In the genomic region with DNA sequence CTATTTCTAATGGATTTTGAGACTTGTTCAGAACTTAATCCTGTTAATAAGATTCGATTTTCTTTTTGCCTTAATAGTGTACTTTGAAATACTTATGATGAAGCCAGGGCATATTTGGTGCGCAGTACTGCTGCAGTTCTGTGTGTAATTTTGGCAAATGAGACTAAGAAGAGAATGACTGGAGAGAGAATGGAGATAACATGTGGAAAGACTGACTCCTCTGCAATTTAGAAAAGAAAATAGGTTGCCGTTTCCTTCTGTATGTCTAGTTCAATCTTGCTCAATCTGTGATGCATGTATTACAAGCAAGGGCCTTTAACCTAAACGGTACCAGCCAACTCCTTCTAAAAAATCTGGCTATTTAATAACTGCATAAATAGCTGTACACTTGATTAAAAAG, we compare ENCODE assay signal across 24 cellular contexts.
A peak's percentile ranks its signal among the peaks of the same experiment; 100 is the strongest.
DNase-seq lines count a peak whose midpoint lies in the region; ATAC-seq, FAIRE-seq and TF ChIP-seq lines count a peak whose summit lies in the region.
"Had no signal": no experiment of that assay in that cellular context is flagged by ENCODE, and none has a peak within 500 bp of the region (broad histone marks: within the 10 kb centered on the region; RNA-seq: fewer than 3 reads in every experiment).

No MANE protein-coding gene starts in this region.

- no peaks in the 10 kb centered on the region for H3K9me3 ChIP-seq in smooth muscle cell (replicated peaks; ENCODE audit: low read depth)
- H3K9me3 ChIP-seq: BLaER1, Caco-2, HAP-1 had no signal

- no peaks in the 10 kb centered on the region for H3K79me2 ChIP-seq in smooth muscle cell (ENCODE audit: low read depth)

- no peak overlapping the region for H3K4me2 ChIP-seq in smooth muscle cell
- H3K4me2 ChIP-seq: BLaER1 had no signal

- DNase-seq in NCI-H82 treated with DMSO at 0.1 percent for 48 hours (lab: John Stamatoyannopoulos, UW; ENCODE audit: unreplicated experiment) (peak; percentile 33), NCI-H82 (lab: John Stamatoyannopoulos, UW) (no peak), epithelial cell of esophagus (ENCODE audit: low read depth) (peak; percentile 14), fibroblast of peridontal ligament (ENCODE audit: extremely low read depth) (peak; percentile 18), smooth muscle cell (lab: John Stamatoyannopoulos, UW; ENCODE audit: unreplicated experiment) (no peak), HTR-8/SVneo (ENCODE audit: insufficient read length, low spot score) (no peak), GM19238 (ENCODE audit: insufficient read length, low spot score) (no peak)
- DNase-seq: Caco-2; CD4-positive, CD25-positive, alpha-beta regulatory T cell; CD8-positive, alpha-beta T cell; DMS153; DND-41; GOT3; HFFc6 had no signal

- no peak for FAIRE-seq in HTR-8/SVneo (lab: Jason Lieb, UNC)
- FAIRE-seq: A204.1, G401.6, GM12892, GM19239, H54 had no signal

- WGBS in smooth muscle cell (ENCODE audit: low lambda C conversion rate), result 48% methylated on average over 4 of the region's 4 CpGs

- H2AFZ ChIP-seq in smooth muscle cell (ENCODE audit: low read depth), result no peak overlapping the region

- peaks cover 17% of the 10 kb centered on the region for H3F3A ChIP-seq in smooth muscle cell (ENCODE audit: low read depth)

- no peaks in the 10 kb centered on the region for H4K20me1 ChIP-seq in smooth muscle cell (ENCODE audit: low read depth)
- H4K20me1 ChIP-seq: BLaER1 had no signal

- no peak for ATAC-seq in GM21447 (IDR thresholded peaks at IDR 0.05; ENCODE audit: unreplicated experiment)
- ATAC-seq: CD8-positive, alpha-beta T cell had no signal

- H3K4me3 ChIP-seq in epithelial cell of esophagus (ENCODE audit: low read length), result no peak overlapping the region
- no peak overlapping the region for H3K4me3 ChIP-seq in smooth muscle cell
- H3K4me3 ChIP-seq: BLaER1, HAP-1 had no signal

- H3K36me3 ChIP-seq in smooth muscle cell (ENCODE audit: low read depth), result no peaks in the 10 kb centered on the region
- H3K36me3 ChIP-seq: BLaER1, HAP-1 had no signal

- no peaks in the 10 kb centered on the region for H3K27me3 ChIP-seq in smooth muscle cell (ENCODE audit: low read depth)
- H3K27me3 ChIP-seq: BLaER1 had no signal

- H3K27ac ChIP-seq in smooth muscle cell (ENCODE audit: low read depth), result peak overlapping the region; percentile 46
- H3K27ac ChIP-seq: 22Rv1, BLaER1, C4-2B had no signal

- TF ChIP-seq CTCF in epithelial cell of esophagus (IDR thresholded peaks at IDR 0.05; ENCODE audit: insufficient read depth, low read depth, low read length, missing control alignments) (no peak), smooth muscle cell (IDR thresholded peaks at IDR 0.05; ENCODE audit: borderline replicate concordance, insufficient read depth, poor library complexity, severe bottlenecking) (no peak)

- no peak overlapping the region for H3K9ac ChIP-seq in smooth muscle cell (ENCODE audit: low read depth)
- H3K9ac ChIP-seq: BLaER1 had no signal

- H3K4me1 ChIP-seq in smooth muscle cell (ENCODE audit: low read depth), result peaks cover 11% of the 10 kb centered on the region
- H3K4me1 ChIP-seq: BLaER1, Caco-2, HAP-1 had no signal

Comparison
In these comparisons a context has a peak if more than half of its experiments do, and no peak if none do; other contexts are left out.
1. DNase-seq: peak in NCI-H82 treated with DMSO at 0.1 percent for 48 hours (single experiment), epithelial cell of esophagus (single experiment) and fibroblast of peridontal ligament (single experiment); none in NCI-H82 (single experiment), smooth muscle cell (single experiment), HTR-8/SVneo (single experiment) and GM19238 (single experiment).